14 cellular contexts compared by ENCODE assay signal in the genomic region with DNA sequence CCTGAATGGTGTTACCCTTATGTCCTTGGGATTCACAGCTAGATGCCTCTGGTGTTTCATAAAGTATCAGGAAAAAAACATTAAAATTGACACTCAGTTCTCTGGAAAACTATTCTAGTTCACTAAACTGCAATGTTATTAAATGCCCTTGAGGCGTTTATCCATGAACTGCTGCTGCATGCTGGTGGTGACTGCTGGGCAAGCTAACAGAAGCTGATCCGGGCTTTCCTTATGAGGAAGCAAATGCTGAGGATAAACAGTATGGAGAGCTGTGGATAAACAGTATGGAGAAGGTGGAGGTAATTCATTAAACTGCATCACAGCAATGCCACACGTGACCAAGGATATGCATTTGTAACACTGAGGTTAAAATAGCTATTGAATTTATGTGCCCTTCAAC.
A peak's percentile ranks its signal among the peaks of the same experiment; 100 is the strongest.
DNase-seq lines count a peak whose midpoint lies in the region; ATAC-seq and TF ChIP-seq lines count a peak whose summit lies in the region.
"Had no signal": no experiment of that assay in that cellular context is flagged by ENCODE, and none has a peak within 500 bp of the region (broad histone marks: within the 10 kb centered on the region; RNA-seq: fewer than 3 reads in every experiment).

No MANE protein-coding gene starts in this region.

- intact Hi-C loops in breast epithelium (cut with DNase I; ENCODE audit: low total_unique reads): loop anchor here (5.0 kb wide), 1 partner anchor 262 kb away; no protein-coding TSS in a partner anchor

- H3K27ac ChIP-seq in angular gyrus (ENCODE audit: low read depth, low read length): peak overlapping the region; percentile 0
- peak overlapping the region in 3 of 4 donors; percentile 46 to 78 (median 74) for H3K27ac ChIP-seq in gastroesophageal sphincter
- H3K27ac ChIP-seq in mesenchymal stem cell (ENCODE audit: low read length, poor library complexity, severe bottlenecking): peak overlapping the region; percentile 22
- H3K27ac ChIP-seq in suprapubic skin: peak overlapping the region; percentile 35
- H3K27ac ChIP-seq in RWPE1: no peak overlapping the region
- peak overlapping the region in 1 of 2 donors; percentile 42 for H3K27ac ChIP-seq in breast epithelium

- no peak for ATAC-seq in gastroesophageal sphincter
- ATAC-seq in HG03460 (IDR thresholded peaks at IDR 0.05; ENCODE audit: unreplicated experiment): no peak

- H3K4ac ChIP-seq in mesenchymal stem cell (ENCODE audit: low read depth in 1 of 2, low read length in 2 of 2): no peak overlapping the region

- no peak overlapping the region for H4K91ac ChIP-seq in mesenchymal stem cell (ENCODE audit: low read length)

- no peak overlapping the region for H2AK5ac ChIP-seq in mesenchymal stem cell (ENCODE audit: low read length, severe bottlenecking)

- no peak overlapping the region for H2BK120ac ChIP-seq in mesenchymal stem cell (ENCODE audit: low read depth, low read length)

- no peaks in the 10 kb centered on the region for H3K27me3 ChIP-seq in gastroesophageal sphincter
- H3K27me3 ChIP-seq in mesenchymal stem cell (ENCODE audit: control insufficient read depth in 1 of 2, insufficient read depth in 1 of 2, low read length in 2 of 2): no peaks in the 10 kb centered on the region
- H3K27me3 ChIP-seq in suprapubic skin: no peaks in the 10 kb centered on the region
- H3K27me3 ChIP-seq in breast epithelium: no peaks in the 10 kb centered on the region

- H3K14ac ChIP-seq in mesenchymal stem cell (ENCODE audit: low read length in 2 of 2): no peak overlapping the region

- CTCF ChIA-PET in RWPE1 (lab: Yijun Ruan, JAX): interaction anchor here (0.6 kb wide), 1 partner anchor 533 kb away, joined by 4 read pairs; no protein-coding TSS in a partner anchor

- no peak overlapping the region for H2BK15ac ChIP-seq in mesenchymal stem cell (ENCODE audit: low read depth, poor library complexity, severe bottlenecking)

- no peak overlapping the region for H2AFZ ChIP-seq in mesenchymal stem cell (ENCODE audit: low read depth, low read length)

- no peak overlapping the region for H3K9ac ChIP-seq in mesenchymal stem cell (ENCODE audit: low read length)

- no peaks in the 10 kb centered on the region for H3K9me3 ChIP-seq in gastroesophageal sphincter
- H3K9me3 ChIP-seq in mesenchymal stem cell (ENCODE audit: control insufficient read depth, low read length): no peaks in the 10 kb centered on the region
- H3K9me3 ChIP-seq in suprapubic skin: no peaks in the 10 kb centered on the region
- H3K9me3 ChIP-seq in breast epithelium: no peaks in the 10 kb centered on the region

- H3K79me1 ChIP-seq in mesenchymal stem cell (replicated peaks; ENCODE audit: low read length, poor library complexity, severe bottlenecking): no peaks in the 10 kb centered on the region

- no peak overlapping the region for H3K18ac ChIP-seq in mesenchymal stem cell (ENCODE audit: low read depth in 1 of 2, low read length in 2 of 2)

- no peak overlapping the region for H2BK12ac ChIP-seq in mesenchymal stem cell (ENCODE audit: low read length in 2 of 2)

- peak overlapping the region in 1 of 2 donors; percentile 12 for H3K4me3 ChIP-seq in gastroesophageal sphincter
- H3K4me3 ChIP-seq in mesenchymal stem cell (ENCODE audit: insufficient read depth in 1 of 2, low read depth in 1 of 2, low read length in 2 of 2): no peak overlapping the region
- no peak overlapping the region for H3K4me3 ChIP-seq in suprapubic skin
- peak overlapping the region in 1 of 3 donors; percentile 9 for H3K4me3 ChIP-seq in breast epithelium

- DNase-seq in mesenchymal stem cell: no peak
- no peak for DNase-seq in suprapubic skin (ENCODE audit: low spot score in 2 of 2)
- no peak for DNase-seq in RWPE1 (ENCODE audit: low spot score)
- DNase-seq in NCI-H2227 (lab: John Stamatoyannopoulos, UW; ENCODE audit: unreplicated experiment): no peak
- DNase-seq in breast epithelium (ENCODE audit: low spot score in 2 of 2): no peak
- DNase-seq: activated CD4-positive, alpha-beta memory T cell treated with anti-CD3 and anti-CD28 coated beads for 36 hours; activated naive CD4-positive, alpha-beta T cell treated with anti-CD3 and anti-CD28 coated beads, Interleukin-2, amount 50 U/mL, for 16 hours; activated T-cell treated with anti-CD3 and anti-CD28 coated beads, Interleukin-2, amount 50 U/mL, for 1 hour; effector CD8-positive, alpha-beta T cell; EL; NCI-H2227 treated with DMSO at 0.1 percent for 48 hours had no signal

- H3K36me3 ChIP-seq in gastroesophageal sphincter (no peaks in the 10 kb centered on the region), mesenchymal stem cell (ENCODE audit: control insufficient read depth in 1 of 2, insufficient read depth in 2 of 2, low read depth in 1 of 2, low read length in 2 of 2) (no peaks in the 10 kb centered on the region), suprapubic skin (no peaks in the 10 kb centered on the region), breast epithelium (no peaks in the 10 kb centered on the region)

- TF ChIP-seq EP300 in gastroesophageal sphincter (IDR thresholded peaks at IDR 0.05) (no peak), suprapubic skin (IDR thresholded peaks at IDR 0.05) (no peak)

- POLR2A ChIA-PET in RWPE1 (lab: Yijun Ruan, JAX; ENCODE audit: low non-redundant PET): no interaction called here

- no peak overlapping the region for H2BK5ac ChIP-seq in mesenchymal stem cell (ENCODE audit: low read depth, low read length, poor library complexity, severe bottlenecking)

- no peak for TF ChIP-seq POLR2A in gastroesophageal sphincter (IDR thresholded peaks at IDR 0.05)
- no peak for TF ChIP-seq POLR2A in suprapubic skin (IDR thresholded peaks at IDR 0.05)
- no peak for TF ChIP-seq POLR2A in breast epithelium (IDR thresholded peaks at IDR 0.05)

- TF ChIP-seq CTCF in gastroesophageal sphincter (IDR thresholded peaks at IDR 0.05) (peak in 1 of 4 experiments; percentile 17), suprapubic skin (IDR thresholded peaks at IDR 0.05) (no peak), RWPE1 (conservative IDR thresholded peaks at IDR 0.05; ENCODE audit: low read depth) (no peak), breast epithelium (IDR thresholded peaks at IDR 0.05) (no peak)

- no peak overlapping the region for H3K23ac ChIP-seq in mesenchymal stem cell (ENCODE audit: low read length in 2 of 2)

- H4K8ac ChIP-seq in mesenchymal stem cell (ENCODE audit: low read length): no peak overlapping the region

- WGBS in gastroesophageal sphincter (ENCODE audit: low coverage in 1 of 2), 2 donors: 25 to 36% methylated on average over 3 of the region's 3 CpGs
- WGBS in mesenchymal stem cell: 74% methylated on average over 3 of the region's 3 CpGs
- WGBS in suprapubic skin: 30% methylated on average over 3 of the region's 3 CpGs

- H3K4me1 ChIP-seq in gastroesophageal sphincter (peaks cover 4 to 61% (median 14%) of the 10 kb centered on the region in 3 donors), mesenchymal stem cell (ENCODE audit: control insufficient read depth, insufficient read depth, low read depth, low read length) (peaks cover 5% of the 10 kb centered on the region), suprapubic skin (peaks cover 29% of the 10 kb centered on the region), breast epithelium (peaks cover 0 to 8% of the 10 kb centered on the region in 2 donors)

- no peak overlapping the region for H3K4me2 ChIP-seq in mesenchymal stem cell (ENCODE audit: low read length, poor library complexity, severe bottlenecking)
